Comparison of ENCODE assay signal across 8 cellular contexts in genomic region chr6:17393335-17394191, GRCh38. TPM values are rescaled to one million over a fixed set of nuclear protein-coding genes. Genes with fewer than 3 reads are reported as not detected.
A peak's percentile ranks its signal among the peaks of the same experiment; 100 is the strongest.
DNase-seq lines count a peak whose midpoint lies in the region; ATAC-seq and TF ChIP-seq lines count a peak whose summit lies in the region.

CAP2 (plus strand) TSS chr6:17393595; CDS start chr6:17421556, 27,961 bp downstream.

- intact Hi-C loops in mammary epithelial cell (cut with micrococcal nuclease): loop anchor here (5.0 to 10.0 kb wide), 3 partner anchors 116 to 239 kb away; no protein-coding TSS in a partner anchor

- CTCF ChIA-PET in mammary epithelial cell (lab: Charles Lee; ENCODE audit: low non-redundant PET): no interaction called here

- H3K27me3 Mint-ChIP-seq in activated T-cell treated with anti-CD3 and anti-CD28 coated beads, Interleukin-2, amount 50 U/mL, for 24 hours: peaks cover 74% of the 10 kb centered on the region

- peaks cover 41% of the 10 kb centered on the region for H3K79me2 ChIP-seq in mammary epithelial cell (ENCODE audit: insufficient read depth, low read length)

- peak within 1 kb of the TSS; percentile 62 for H3K4me3 Mint-ChIP-seq in activated T-cell treated with anti-CD3 and anti-CD28 coated beads, Interleukin-2, amount 50 U/mL, for 24 hours

- peaks cover 8% of the 10 kb centered on the region for H3K4me1 Mint-ChIP-seq in activated T-cell treated with anti-CD3 and anti-CD28 coated beads, Interleukin-2, amount 50 U/mL, for 24 hours (ENCODE audit: low read depth)

- no peaks in the 10 kb centered on the region for H3K27me3 ChIP-seq in mammary epithelial cell (ENCODE audit: insufficient read depth, low read length)
- peaks cover 6% of the 10 kb centered on the region for H3K27me3 ChIP-seq in iPS-15b (ENCODE audit: control insufficient read depth, insufficient read depth, low read length)
- no peaks in the 10 kb centered on the region for H3K27me3 ChIP-seq in rectal smooth muscle tissue (ENCODE audit: control insufficient read depth, insufficient read depth, low read length)

- H3K9me3 ChIP-seq in mammary epithelial cell (replicated peaks; ENCODE audit: insufficient read depth, low read length) (no peaks in the 10 kb centered on the region), iPS-15b (ENCODE audit: control insufficient read depth, insufficient read depth, low read length) (no peaks in the 10 kb centered on the region)

- no peak for DNase-seq in activated T-cell treated with anti-CD3 and anti-CD28 coated beads, Interleukin-2, amount 50 U/mL, for 24 hours
- DNase-seq in activated T-cell treated with anti-CD3 and anti-CD28 coated beads, Interleukin-2, amount 50 U/mL, for 1 hour: no peak
- peak; percentile 87 for DNase-seq in NCI-H69 (lab: John Stamatoyannopoulos, UW)
- DNase-seq in mammary epithelial cell: peak; percentile 62
- no peak for DNase-seq in stimulated activated CD4-positive, alpha-beta T cell treated with anti-CD3 and anti-CD28 coated beads, Interleukin-2, amount 100 ng/mL, for 48 hours

- H4K20me1 ChIP-seq in mammary epithelial cell (ENCODE audit: insufficient read depth, low read length): no peaks in the 10 kb centered on the region

- no peak for ATAC-seq in HG02970 (IDR thresholded peaks at IDR 0.05; ENCODE audit: low FRiP score, unreplicated experiment)

- H3K9ac ChIP-seq in mammary epithelial cell (ENCODE audit: insufficient read depth, low read length) (peak within 1 kb of the TSS; percentile 68), iPS-15b (ENCODE audit: low read depth, low read length) (peak within 1 kb of the TSS; percentile 27), rectal smooth muscle tissue (ENCODE audit: low read length) (peak within 1 kb of the TSS; percentile 26)

- H3K36me3 Mint-ChIP-seq in activated T-cell treated with anti-CD3 and anti-CD28 coated beads, Interleukin-2, amount 50 U/mL, for 24 hours (ENCODE audit: low read depth): no peaks in the 10 kb centered on the region

- no peaks in the 10 kb centered on the region for H3K36me3 ChIP-seq in mammary epithelial cell (ENCODE audit: insufficient read depth, low read length)
- no peaks in the 10 kb centered on the region for H3K36me3 ChIP-seq in iPS-15b (ENCODE audit: control insufficient read depth, insufficient read depth, low read length)
- H3K36me3 ChIP-seq in rectal smooth muscle tissue (ENCODE audit: control insufficient read depth, insufficient read depth, low read length): no peaks in the 10 kb centered on the region

- WGBS in mammary epithelial cell (ENCODE audit: low coverage, missing lambda C conversion rate): no CpG with 5 or more reads among the region's 81 CpGs

- no peak within 1 kb of the TSS for H3K27ac Mint-ChIP-seq in activated T-cell treated with anti-CD3 and anti-CD28 coated beads, Interleukin-2, amount 50 U/mL, for 24 hours

- dilution Hi-C loops in mammary epithelial cell (cut with HindIII; ENCODE audit: low sequenced_read_pairs): no loop called here

- peak within 1 kb of the TSS; percentile 55 for H3K27ac ChIP-seq in mammary epithelial cell (ENCODE audit: insufficient read depth, low read depth, low read length)
- peak within 1 kb of the TSS; percentile 82 for H3K27ac ChIP-seq in rectal smooth muscle tissue (ENCODE audit: low read depth, low read length)

- H3K4me1 ChIP-seq in mammary epithelial cell (ENCODE audit: insufficient read depth, low read length) (peaks cover 14% of the 10 kb centered on the region), iPS-15b (ENCODE audit: control insufficient read depth, insufficient read depth, low read length) (peaks cover 7% of the 10 kb centered on the region), rectal smooth muscle tissue (ENCODE audit: control insufficient read depth, insufficient read depth, low read length) (peaks cover 8% of the 10 kb centered on the region)

- in situ Hi-C loops in mammary epithelial cell (cut with MboI; ENCODE audit: low sequenced_read_pairs in 2 of 2): no loop called here

- H3K9me3 Mint-ChIP-seq in activated T-cell treated with anti-CD3 and anti-CD28 coated beads, Interleukin-2, amount 50 U/mL, for 24 hours: no peaks in the 10 kb centered on the region

- H3K4me3 ChIP-seq in mammary epithelial cell (replicated peaks in 1 of 3; ENCODE audit: insufficient read depth in 1 of 3, low read depth in 2 of 3, low read length in 3 of 3): peak within 1 kb of the TSS; percentile 62 to 73 (median 71)
- H3K4me3 ChIP-seq in iPS-15b (ENCODE audit: low read depth, low read length): peak within 1 kb of the TSS; percentile 63
- H3K4me3 ChIP-seq in rectal smooth muscle tissue (ENCODE audit: low read length): peak within 1 kb of the TSS; percentile 75

- H3K4me2 ChIP-seq in mammary epithelial cell (ENCODE audit: insufficient read depth, low read depth, low read length): peak within 1 kb of the TSS; percentile 79

- BruUV-seq in mammary epithelial cell (replicated peaks; lab: Mats Ljungman, UMichigan): no TSS peak

- peak within 1 kb of the TSS; percentile 75 for H2AFZ ChIP-seq in mammary epithelial cell (ENCODE audit: low read depth, low read length)

- TF ChIP-seq CTCF in mammary epithelial cell (conservative IDR thresholded peaks at IDR 0.05 in 1 of 2, IDR thresholded peaks at IDR 0.05 in 1 of 2; ENCODE audit: extremely low read depth in 1 of 2, insufficient read depth in 1 of 2, low read depth in 1 of 2, low read length in 2 of 2): peak in 1 of 2 donors; percentile 11

RNA-seq across cellular contexts. Expression of gene CAP2, which starts in this region (rescaled TPM):
- total RNA-seq in mammary epithelial cell: 1 to 10 TPM; 7.2 to 8.4 TPM
- polyA plus RNA-seq in mammary epithelial cell: 9.5 TPM
- 17.2 TPM for polyA minus RNA-seq in mammary epithelial cell

Comparison
In these comparisons a context has a peak if more than half of its experiments do, and no peak if none do; other contexts are left out.
1. DNase-seq: peak in NCI-H69 (single experiment) and mammary epithelial cell (single experiment); none in activated T-cell treated with anti-CD3 and anti-CD28 coated beads, Interleukin-2, amount 50 U/mL, for 24 hours (single experiment), activated T-cell treated with anti-CD3 and anti-CD28 coated beads, Interleukin-2, amount 50 U/mL, for 1 hour (single experiment) and stimulated activated CD4-positive, alpha-beta T cell treated with anti-CD3 and anti-CD28 coated beads, Interleukin-2, amount 100 ng/mL, for 48 hours (0 of 2).
2. Peak in every context shown above with its lines, with median percentiles within 50 percentile points of each other: H3K4me3 ChIP-seq and H3K9ac ChIP-seq.